Comparison of ENCODE assay signal across 17 cellular contexts in the genomic region with DNA sequence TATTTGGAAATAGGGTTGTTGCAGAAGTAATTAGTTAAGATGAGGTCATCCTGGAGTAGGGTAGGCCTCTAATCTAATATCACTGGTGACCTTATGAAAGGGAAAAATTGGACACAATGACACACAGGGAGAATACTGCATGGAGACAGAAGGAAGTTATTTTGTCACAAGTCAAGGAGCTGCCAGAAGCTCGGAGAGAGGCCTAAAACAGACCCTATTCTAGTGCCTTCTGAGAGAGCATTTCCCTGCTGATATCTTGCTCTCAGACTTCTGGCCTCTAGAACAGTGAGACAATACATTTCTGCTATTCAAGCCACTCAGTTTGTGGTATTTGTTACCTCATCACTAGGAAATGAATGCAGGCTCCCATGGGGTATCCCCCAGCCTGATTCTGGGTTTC.
A peak's percentile ranks its signal among the peaks of the same experiment; 100 is the strongest.
DNase-seq lines count a peak whose midpoint lies in the region; ATAC-seq, FAIRE-seq and TF ChIP-seq lines count a peak whose summit lies in the region.
"Had no signal": no experiment of that assay in that cellular context is flagged by ENCODE, and none has a peak within 500 bp of the region (broad histone marks: within the 10 kb centered on the region; RNA-seq: fewer than 3 reads in every experiment).

No MANE protein-coding gene starts in this region.

- H3K27ac Mint-ChIP-seq in glutamatergic neuron (ENCODE audit: unreplicated experiment) = no peak overlapping the region
- H3K27ac Mint-ChIP-seq in CD4-positive, alpha-beta T cell = no peak overlapping the region
- H3K27ac Mint-ChIP-seq: activated CD4-positive, alpha-beta T cell treated with anti-CD3 and anti-CD28 coated beads, Interleukin-2, amount 10 ng/mL, durations not matched to agents 24 days and 14 days; natural killer cell had no signal

- H3K4me1 Mint-ChIP-seq in glutamatergic neuron (ENCODE audit: low read depth, unreplicated experiment) = no peaks in the 10 kb centered on the region
- H3K4me1 Mint-ChIP-seq in CD4-positive, alpha-beta T cell (ENCODE audit: low read depth) = no peaks in the 10 kb centered on the region
- H3K4me1 Mint-ChIP-seq: activated CD4-positive, alpha-beta T cell treated with anti-CD3 and anti-CD28 coated beads, Interleukin-2, amount 10 ng/mL, durations not matched to agents 24 days and 14 days; natural killer cell had no signal

- intact Hi-C loops in CD4-positive, alpha-beta T cell (cut with DNase I, micrococcal nuclease) = no loop called here

- FAIRE-seq in bronchial epithelial cell (lab: Jason Lieb, UNC) = peak; percentile 62
- FAIRE-seq: frontal cortex, kidney had no signal

- DNase-seq in GM06990 (ENCODE audit: extremely low read depth, insufficient read length) = peak; percentile 19
- no peak for DNase-seq in bronchial epithelial cell (ENCODE audit: low read depth)
- DNase-seq in Ammon's horn (ENCODE audit: low spot score) = no peak
- no peak for DNase-seq in glutamatergic neuron
- DNase-seq in CD4-positive, alpha-beta T cell = no peak
- DNase-seq in HCEC 1CT = no peak
- DNase-seq: activated CD4-positive, alpha-beta T cell treated with anti-CD3 and anti-CD28 coated beads, Interleukin-2, amount 10 ng/mL, durations not matched to agents 24 days and 14 days; activated T-cell treated with anti-CD3 and anti-CD28 coated beads, Interleukin-2, amount 50 U/mL, for 48 hours; kidney; MG63; natural killer cell; PC-9; T-helper 1 cell had no signal

- H3K9me3 ChIP-seq in mesodermal cell (ENCODE audit: control insufficient read depth, low read length) = no peaks in the 10 kb centered on the region
- no peaks in the 10 kb centered on the region for H3K9me3 ChIP-seq in CD4-positive, alpha-beta T cell (ENCODE audit: control insufficient read depth, low read length)

- H3K36me3 ChIP-seq in GM06990 (ENCODE audit: control insufficient read depth, insufficient read depth, low read length) (no peaks in the 10 kb centered on the region), bronchial epithelial cell (ENCODE audit: control insufficient read depth, insufficient read depth, low read length) (no peaks in the 10 kb centered on the region), mesodermal cell (ENCODE audit: control insufficient read depth, insufficient read depth, low read length) (no peaks in the 10 kb centered on the region)
- H3K36me3 ChIP-seq: MG63 had no signal

- H3K27me3 ChIP-seq in GM06990 (replicated peaks; ENCODE audit: control insufficient read depth, insufficient read depth, low read length) (no peaks in the 10 kb centered on the region), bronchial epithelial cell (ENCODE audit: control insufficient read depth, insufficient read depth, low read length) (no peaks in the 10 kb centered on the region)
- H3K27me3 ChIP-seq in CD4-positive, alpha-beta T cell (ENCODE audit: control insufficient read depth, insufficient read depth, low read length) = no peaks in the 10 kb centered on the region
- H3K27me3 ChIP-seq: MG63 had no signal

- no peaks in the 10 kb centered on the region for H3K27me3 Mint-ChIP-seq in glutamatergic neuron (ENCODE audit: unreplicated experiment)
- H3K27me3 Mint-ChIP-seq in CD4-positive, alpha-beta T cell = no peaks in the 10 kb centered on the region
- H3K27me3 Mint-ChIP-seq: activated CD4-positive, alpha-beta T cell treated with anti-CD3 and anti-CD28 coated beads, Interleukin-2, amount 10 ng/mL, durations not matched to agents 24 days and 14 days had no signal

- H3K4me3 ChIP-seq in GM06990 (replicated peaks; ENCODE audit: low read depth, low read length) = no peak overlapping the region
- H3K4me3 ChIP-seq in bronchial epithelial cell (ENCODE audit: low read depth, low read length) = no peak overlapping the region
- no peak overlapping the region for H3K4me3 ChIP-seq in mesodermal cell (ENCODE audit: extremely low read depth, insufficient read depth, low read length, poor library complexity, severe bottlenecking)
- H3K4me3 ChIP-seq: MG63, PC-9, skin epidermis had no signal

- POLR2A ChIA-PET in CD4-positive, alpha-beta T cell (lab: Charles Lee) = no interaction called here

- peak overlapping the region; percentile 50 for H3K27ac ChIP-seq in mesodermal cell (ENCODE audit: low read depth, low read length, severe bottlenecking)
- H3K27ac ChIP-seq in CD4-positive, alpha-beta T cell (ENCODE audit: low read depth, low read length) = no peak overlapping the region
- H3K27ac ChIP-seq: PC-9, skin epidermis had no signal

- no peaks in the 10 kb centered on the region for H3K9me3 Mint-ChIP-seq in glutamatergic neuron (ENCODE audit: unreplicated experiment)
- no peaks in the 10 kb centered on the region for H3K9me3 Mint-ChIP-seq in CD4-positive, alpha-beta T cell
- H3K9me3 Mint-ChIP-seq: activated CD4-positive, alpha-beta T cell treated with anti-CD3 and anti-CD28 coated beads, Interleukin-2, amount 10 ng/mL, durations not matched to agents 24 days and 14 days had no signal

- ATAC-seq in HG02852 (IDR thresholded peaks at IDR 0.05; ENCODE audit: unreplicated experiment) = peak; percentile 64
- no peak for ATAC-seq in CD4-positive, alpha-beta T cell (ENCODE audit: poor library complexity)
- ATAC-seq: natural killer cell had no signal

- WGBS in mesodermal cell (ENCODE audit: insufficient coverage in 2 of 2), 2 experiments = 78 to 90% methylated on average over 1 of the region's 1 CpG

- no peak for TF ChIP-seq CTCF in GM06990 (IDR thresholded peaks at IDR 0.05; ENCODE audit: insufficient read depth, low read length, poor library complexity, severe bottlenecking)
- no peak for TF ChIP-seq CTCF in bronchial epithelial cell (IDR thresholded peaks at IDR 0.05; ENCODE audit: insufficient read depth, low read length, severe bottlenecking)
- TF ChIP-seq CTCF in glutamatergic neuron (IDR thresholded peaks at IDR 0.05; ENCODE audit: partially characterized antibody, unreplicated experiment) = no peak
- TF ChIP-seq CTCF in CD4-positive, alpha-beta T cell (IDR thresholded peaks at IDR 0.05) = no peak

- CTCF ChIA-PET in CD4-positive, alpha-beta T cell (lab: Charles Lee) = no interaction called here

- H3K4me3 Mint-ChIP-seq in glutamatergic neuron (ENCODE audit: unreplicated experiment) = no peak overlapping the region
- H3K4me3 Mint-ChIP-seq in CD4-positive, alpha-beta T cell = no peak overlapping the region
- H3K4me3 Mint-ChIP-seq: activated CD4-positive, alpha-beta T cell treated with anti-CD3 and anti-CD28 coated beads, Interleukin-2, amount 10 ng/mL, durations not matched to agents 24 days and 14 days; natural killer cell had no signal

- no peaks in the 10 kb centered on the region for H3K36me3 Mint-ChIP-seq in glutamatergic neuron (ENCODE audit: unreplicated experiment)
- H3K36me3 Mint-ChIP-seq in CD4-positive, alpha-beta T cell (ENCODE audit: low read depth) = no peaks in the 10 kb centered on the region

- no peaks in the 10 kb centered on the region for H3K4me1 ChIP-seq in mesodermal cell (ENCODE audit: control insufficient read depth, insufficient read depth, low read length, poor library complexity, severe bottlenecking)
